In genomic region chr12:14946162-14946561, GRCh38 we compare ENCODE assay signal across 11 cellular contexts. TPM values are rescaled to one million over a fixed set of nuclear protein-coding genes. Genes with fewer than 3 reads are reported as not detected.
A peak's percentile ranks its signal among the peaks of the same experiment; 100 is the strongest.
DNase-seq lines count a peak whose midpoint lies in the region; ATAC-seq, FAIRE-seq and TF ChIP-seq lines count a peak whose summit lies in the region.
"Had no signal": no experiment of that assay in that cellular context is flagged by ENCODE, and none has a peak within 500 bp of the region (broad histone marks: within the 10 kb centered on the region; RNA-seq: fewer than 3 reads in every experiment).

No MANE protein-coding gene starts in this region.

- peak overlapping the region in 2 of 7 donors; percentile 32 to 33 for H3K4me3 Mint-ChIP-seq in CD8-positive, alpha-beta memory T cell

- H3K9me2 ChIP-seq in PC-3 (replicated peaks; ENCODE audit: low read length) = no peaks in the 10 kb centered on the region

- H2AFZ ChIP-seq in PC-3 (ENCODE audit: low read length) = no peak overlapping the region
- H2AFZ ChIP-seq in endothelial cell of umbilical vein (ENCODE audit: low read depth, low read length) = no peak overlapping the region

- no peaks in the 10 kb centered on the region for H3F3A ChIP-seq in PC-3 (ENCODE audit: low read length, unreplicated experiment)

- H3K36me3 Mint-ChIP-seq in CD8-positive, alpha-beta memory T cell = peaks cover 47 to 92% (median 58%) of the 10 kb centered on the region in 3 donors

- POLR2A ChIA-PET in CD8-positive, alpha-beta memory T cell (lab: Charles Lee) = interaction anchor here (0.8 to 1.1 kb wide), 2 partner anchors 8 to 10 kb away, joined by 3 read pairs; partner anchors contain the start of gene ERP27
- POLR2A ChIA-PET in PC-3 (lab: Charles Lee; ENCODE audit: unreplicated experiment) (no interaction called here), endothelial cell of umbilical vein (lab: Charles Lee) (no interaction called here)

- no peaks in the 10 kb centered on the region for H3K9me3 ChIP-seq in CD8-positive, alpha-beta memory T cell (ENCODE audit: low read length)
- H3K9me3 ChIP-seq in PC-3 (ENCODE audit: low read length) (no peaks in the 10 kb centered on the region), endothelial cell of umbilical vein (replicated peaks; ENCODE audit: control insufficient read depth, insufficient read depth, low read length) (no peaks in the 10 kb centered on the region), gastrocnemius medialis (no peaks in the 10 kb centered on the region), body of pancreas (no peaks in the 10 kb centered on the region)

- ATAC-seq in PC-3 (no peak), gastrocnemius medialis (peak in 1 of 2 donors; percentile 38), body of pancreas (no peak), GM19023 (IDR thresholded peaks at IDR 0.05; ENCODE audit: unreplicated experiment) (no peak)
- ATAC-seq: K562 had no signal

- peaks cover 79% of the 10 kb centered on the region for H3K36me3 ChIP-seq in CD8-positive, alpha-beta memory T cell (ENCODE audit: insufficient read depth, low read length)
- H3K36me3 ChIP-seq in PC-3 (ENCODE audit: low read depth, low read length) (no peaks in the 10 kb centered on the region), endothelial cell of umbilical vein (ENCODE audit: control insufficient read depth in 2 of 2, extremely low read depth in 1 of 2, insufficient read depth in 2 of 2, low read length in 2 of 2) (peaks cover 20 to 51% of the 10 kb centered on the region in 2 experiments), gastrocnemius medialis (no peaks in the 10 kb centered on the region), body of pancreas (replicated peaks in 1 of 2; ENCODE audit: insufficient read depth in 1 of 2, low read depth in 2 of 2) (no peaks in the 10 kb centered on the region)

- no peak overlapping the region for H3K27ac ChIP-seq in CD8-positive, alpha-beta memory T cell (ENCODE audit: low read depth, low read length)
- H3K27ac ChIP-seq in PC-3 (ENCODE audit: low read length) (peak overlapping the region; percentile 23; the same call in 1 of the 2 replicates), endothelial cell of umbilical vein (ENCODE audit: insufficient read depth, low read depth, low read length) (peak overlapping the region; percentile 42), gastrocnemius medialis (peak overlapping the region; percentile 24 to 76 (median 52)), body of pancreas (no peak overlapping the region)

- no peak for FAIRE-seq in endothelial cell of umbilical vein (lab: Jason Lieb, UNC)
- FAIRE-seq: K562 had no signal

- no peaks in the 10 kb centered on the region for H3K27me3 Mint-ChIP-seq in CD8-positive, alpha-beta memory T cell

- no peaks in the 10 kb centered on the region for H3K9me1 ChIP-seq in endothelial cell of umbilical vein (replicated peaks; ENCODE audit: control insufficient read depth, extremely low read depth, insufficient read depth, low read length)

- H3K27ac Mint-ChIP-seq in CD8-positive, alpha-beta memory T cell = peak overlapping the region; percentile 77 to 100 (median 97)

- peak overlapping the region; percentile 38; the same call in 1 of the 2 replicates for H3K4me2 ChIP-seq in PC-3 (ENCODE audit: low read length)
- no peak overlapping the region for H3K4me2 ChIP-seq in endothelial cell of umbilical vein (ENCODE audit: insufficient read depth, low read length)

- H3K27me3 ChIP-seq in CD8-positive, alpha-beta memory T cell (ENCODE audit: insufficient read depth, low read length, poor library complexity, severe bottlenecking) = no peaks in the 10 kb centered on the region
- H3K27me3 ChIP-seq in PC-3 (ENCODE audit: low read length) (no peaks in the 10 kb centered on the region), endothelial cell of umbilical vein (ENCODE audit: control insufficient read depth in 2 of 2, insufficient read depth in 2 of 2, low read length in 2 of 2) (no peaks in the 10 kb centered on the region), gastrocnemius medialis (no peaks in the 10 kb centered on the region), body of pancreas (no peaks in the 10 kb centered on the region)

- H3K4me1 Mint-ChIP-seq in CD8-positive, alpha-beta memory T cell = peaks cover 72 to 88% (median 83%) of the 10 kb centered on the region in 3 donors

- DNase-seq in CD8-positive, alpha-beta memory T cell = no peak
- DNase-seq in PC-3 (no peak), endothelial cell of umbilical vein (ENCODE audit: low read depth, low spot score) (no peak), gastrocnemius medialis (no peak), NCI-H774 (lab: John Stamatoyannopoulos, UW) (no peak), body of pancreas (no peak)
- DNase-seq: erythroblast, NCI-H187 treated with DMSO at 0.1 percent for 48 hours, Right ventricle myocardium superior had no signal

- CTCF ChIA-PET in CD8-positive, alpha-beta memory T cell (lab: Charles Lee) = interaction anchor here (1.1 to 1.5 kb wide), 3 partner anchors 9 to 61 kb away, joined by 3 read pairs; no protein-coding TSS in a partner anchor
- CTCF ChIA-PET in PC-3 (lab: Charles Lee) = no interaction called here
- CTCF ChIA-PET in endothelial cell of umbilical vein (lab: Charles Lee) = no interaction called here

- H3K4me1 ChIP-seq in CD8-positive, alpha-beta memory T cell (ENCODE audit: insufficient read depth, low read length) = peaks cover 69% of the 10 kb centered on the region
- H3K4me1 ChIP-seq in PC-3 (ENCODE audit: insufficient read depth, low read length) (peaks cover 48% of the 10 kb centered on the region), endothelial cell of umbilical vein (ENCODE audit: control insufficient read depth, extremely low read depth, insufficient read depth, low read length) (peaks cover 50% of the 10 kb centered on the region), gastrocnemius medialis (peaks cover 3 to 11% of the 10 kb centered on the region in 2 donors), body of pancreas (peaks cover 28% of the 10 kb centered on the region)

- BruUV-seq in PC-3 (replicated peaks; lab: Mats Ljungman, UMichigan) (no TSS peak), endothelial cell of umbilical vein (replicated peaks; lab: Mats Ljungman, UMichigan) (no TSS peak)

- intact Hi-C loops in PC-3 (cut with micrococcal nuclease) = no loop called here
- intact Hi-C loops in endothelial cell of umbilical vein (cut with micrococcal nuclease) = no loop called here
- intact Hi-C loops in gastrocnemius medialis (cut with DNase I; ENCODE audit: low total_unique reads) = no loop called here
- intact Hi-C loops in body of pancreas (cut with DNase I) = no loop called here

- no peaks in the 10 kb centered on the region for H3K79me2 ChIP-seq in PC-3 (ENCODE audit: low read length)
- H3K79me2 ChIP-seq in endothelial cell of umbilical vein (ENCODE audit: control insufficient read depth, insufficient read depth, low read length) = peaks cover 38% of the 10 kb centered on the region

- H4K20me1 ChIP-seq in PC-3 (ENCODE audit: low read length) (no peaks in the 10 kb centered on the region), endothelial cell of umbilical vein (replicated peaks; ENCODE audit: control insufficient read depth, extremely low read depth, insufficient read depth, low read length) (no peaks in the 10 kb centered on the region)

- H3K4me3 ChIP-seq in CD8-positive, alpha-beta memory T cell (ENCODE audit: low read length) = no peak overlapping the region
- H3K4me3 ChIP-seq in PC-3 (ENCODE audit: low read length) (no peak overlapping the region), endothelial cell of umbilical vein (replicated peaks in 1 of 3; ENCODE audit: insufficient read depth in 1 of 3, low read depth in 1 of 3, low read length in 3 of 3) (no peak overlapping the region), gastrocnemius medialis (no peak overlapping the region), body of pancreas (no peak overlapping the region)
- H3K4me3 ChIP-seq: K562 had no signal

- TF ChIP-seq CTCF in PC-3 (conservative IDR thresholded peaks at IDR 0.05; ENCODE audit: low read depth, low read length) (no peak), endothelial cell of umbilical vein (IDR thresholded peaks at IDR 0.05; ENCODE audit: extremely low read depth in 1 of 2, insufficient read depth in 1 of 2, low read depth in 1 of 2, low read length in 2 of 2) (no peak), gastrocnemius medialis (IDR thresholded peaks at IDR 0.05 in 4 of 5, conservative IDR thresholded peaks at IDR 0.05 in 1 of 5) (no peak), body of pancreas (IDR thresholded peaks at IDR 0.05) (no peak)

- in situ Hi-C loops in gastrocnemius medialis (cut with MboI; ENCODE audit: low sequenced_read_pairs in 4 of 4) = no loop called here

- TF ChIP-seq POLR2A in endothelial cell of umbilical vein (IDR thresholded peaks at IDR 0.05; ENCODE audit: low read depth, low read length) (no peak), gastrocnemius medialis (IDR thresholded peaks at IDR 0.05) (no peak), body of pancreas (IDR thresholded peaks at IDR 0.05) (no peak)

- 86 to 91% methylated on average over 2 of the region's 2 CpGs for WGBS in body of pancreas, 2 donors

- no peaks in the 10 kb centered on the region for H3K9me3 Mint-ChIP-seq in CD8-positive, alpha-beta memory T cell

- no peak overlapping the region for H3K9ac ChIP-seq in PC-3 (ENCODE audit: low read length)
- no peak overlapping the region for H3K9ac ChIP-seq in endothelial cell of umbilical vein (replicated peaks; ENCODE audit: extremely low read depth, insufficient read depth, low read length)

- dilution Hi-C loops in endothelial cell of umbilical vein (cut with MboI; ENCODE audit: extremely low pct_ligation_motif_present, low sequenced_read_pairs) = no loop called here

RNA-seq across cellular contexts. Expression of gene ERP27, which starts 7.8 kb away (rescaled TPM):
- total RNA-seq in CD8-positive, alpha-beta memory T cell = 1 to 10 TPM; 2.0 to 2.1 TPM
- polyA plus RNA-seq in CD8-positive, alpha-beta memory T cell = 5.3 TPM
- total RNA-seq in PC-3 (2014; rRNA removed) (not detected in 2 replicates), endothelial cell of umbilical vein (0.88 and 1.4 TPM in 2 replicates), gastrocnemius medialis (under 1 TPM in 1 of 4 donors, not detected in 3; 0.42 TPM), body of pancreas (100 to 1,000 TPM in 1 of 2 donors, 10 to 100 TPM in 1; 79.1 to 131 TPM)
- 0.67 and 0.70 TPM in 2 replicates for polyA plus RNA-seq in endothelial cell of umbilical vein
- polyA plus RNA-seq in endothelial cell of umbilical vein (2011; cell fraction: cytosol; rRNA removed) = 0.75 and 0.98 TPM in 2 replicates
- polyA plus RNA-seq in endothelial cell of umbilical vein (2011; cell fraction: nucleus; rRNA removed) = 2.5 and 3.4 TPM in 2 replicates
- polyA plus RNA-seq in endothelial cell of umbilical vein (2012) = 0.62 and 0.68 TPM in 2 replicates
- 1.9 and 2.9 TPM in 2 replicates for polyA minus RNA-seq in endothelial cell of umbilical vein
- not detected for polyA minus RNA-seq in endothelial cell of umbilical vein (2011; cell fraction: cytosol; rRNA and poly(A)+ RNA removed)
- polyA minus RNA-seq in endothelial cell of umbilical vein (2011; cell fraction: nucleus; rRNA and poly(A)+ RNA removed) = 6.1 and 8.8 TPM in 2 replicates
- polyA plus RNA-seq: K562 had no signal

RNA-seq across cellular contexts. Expression of gene ARHGDIB, which starts 15.2 kb away (rescaled TPM):
- 100 to 1,000 TPM; 495 to 511 TPM for total RNA-seq in CD8-positive, alpha-beta memory T cell
- 2,936 TPM for polyA plus RNA-seq in CD8-positive, alpha-beta memory T cell
- 10.4 and 12.4 TPM in 2 replicates for total RNA-seq in PC-3 (2014; rRNA removed)
- 483 and 550 TPM in 2 replicates for total RNA-seq in endothelial cell of umbilical vein
- polyA plus RNA-seq in endothelial cell of umbilical vein = 1,200 and 1,245 TPM in 2 replicates
- polyA plus RNA-seq in endothelial cell of umbilical vein (2011; cell fraction: cytosol; rRNA removed) = 1,171 and 1,649 TPM in 2 replicates
- 559 and 560 TPM in 2 replicates for polyA plus RNA-seq in endothelial cell of umbilical vein (2011; cell fraction: nucleus; rRNA removed)
- 796 and 1,005 TPM in 2 replicates for polyA plus RNA-seq in endothelial cell of umbilical vein (2012)
- 805 and 875 TPM in 2 replicates for polyA minus RNA-seq in endothelial cell of umbilical vein
- polyA minus RNA-seq in endothelial cell of umbilical vein (2011; cell fraction: cytosol; rRNA and poly(A)+ RNA removed) = not detected
- 185 and 242 TPM in 2 replicates for polyA minus RNA-seq in endothelial cell of umbilical vein (2011; cell fraction: nucleus; rRNA and poly(A)+ RNA removed)
- 10 to 100 TPM; 20.6 to 88.6 (median 44.0) TPM for total RNA-seq in gastrocnemius medialis
- 10 to 100 TPM; 19.8 to 36.6 TPM for total RNA-seq in body of pancreas

RNA-seq across cellular contexts. Expression of gene PDE6H, which starts 26.7 kb away (rescaled TPM):
- total RNA-seq in CD8-positive, alpha-beta memory T cell = not detected
- not detected for polyA plus RNA-seq in CD8-positive, alpha-beta memory T cell
- total RNA-seq in PC-3 (2014; rRNA removed) (not detected in 2 replicates), endothelial cell of umbilical vein (not detected in 2 replicates), gastrocnemius medialis (not detected), body of pancreas (not detected)
- polyA plus RNA-seq in endothelial cell of umbilical vein = not detected in 2 replicates
- not detected in 2 replicates for polyA plus RNA-seq in endothelial cell of umbilical vein (2011; cell fraction: cytosol; rRNA removed)
- not detected in 2 replicates for polyA plus RNA-seq in endothelial cell of umbilical vein (2011; cell fraction: nucleus; rRNA removed)
- not detected in 2 replicates for polyA plus RNA-seq in endothelial cell of umbilical vein (2012)
- not detected in 2 replicates for polyA minus RNA-seq in endothelial cell of umbilical vein
- not detected for polyA minus RNA-seq in endothelial cell of umbilical vein (2011; cell fraction: cytosol; rRNA and poly(A)+ RNA removed)
- not detected in 2 replicates for polyA minus RNA-seq in endothelial cell of umbilical vein (2011; cell fraction: nucleus; rRNA and poly(A)+ RNA removed)
- total RNA-seq: K562, Right ventricle myocardium superior had no signal

Comparison
In these comparisons a context has a peak if more than half of its experiments do, and no peak if none do; other contexts are left out.
1. H3K27ac ChIP-seq: peak in PC-3 (single experiment), endothelial cell of umbilical vein (single experiment) and gastrocnemius medialis (4 of 4); none in CD8-positive, alpha-beta memory T cell (single experiment) and body of pancreas (0 of 4).
2. RNA of gene ERP27, which starts 7.8 kb away (total RNA-seq): 79.1 to 131 TPM in body of pancreas; 2.0 to 2.1 TPM in CD8-positive, alpha-beta memory T cell, 0.88 to 1.4 TPM in endothelial cell of umbilical vein, 0.42 TPM in gastrocnemius medialis and not detected in PC-3; every median in the first group is over 10 times any median in the second.